In the genomic region with DNA sequence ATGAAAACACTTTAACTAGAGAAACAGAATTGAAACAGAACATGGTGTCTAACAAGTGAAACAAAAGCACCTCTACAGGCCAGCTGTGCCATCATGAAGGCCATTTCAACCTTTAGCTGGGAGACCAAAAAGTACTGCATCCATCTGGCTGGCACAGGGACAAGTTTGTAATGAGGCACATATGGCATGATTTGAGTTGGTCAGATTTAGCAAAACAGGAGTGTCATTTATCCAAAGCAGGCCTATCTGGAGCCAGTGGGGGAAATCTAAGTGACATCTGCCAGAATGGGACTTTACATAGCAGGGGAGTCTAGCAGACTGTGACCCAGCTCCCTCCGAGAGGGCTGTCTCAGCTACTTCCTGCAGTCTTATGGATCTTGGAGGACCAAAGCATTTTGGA, we compare ENCODE assay signal across 1 cellular context.
A peak's percentile ranks its signal among the peaks of the same experiment; 100 is the strongest.
TF ChIP-seq lines count a peak whose summit lies in the region.

No MANE protein-coding gene starts in this region.

TF ChIP-seq in HepG2, 621 proteins besides CTCF, POLR2A, EP300 and RAD21:
- TF ChIP-seq ZNF431 (CRISPR knock-in tag; IDR thresholded peaks at IDR 0.05; ENCODE audit: borderline replicate concordance, low read depth), result peak; percentile 13; the same call in 1 of the 2 replicates
- no peak for TF ChIP-seq LCORL (IDR thresholded peaks at IDR 0.05)
- no peak for TF ChIP-seq LCORL (CRISPR knock-in tag; IDR thresholded peaks at IDR 0.05)
- TF ChIP-seq HOXD1 (CRISPR knock-in tag; IDR thresholded peaks at IDR 0.05), result no peak
- no peak for TF ChIP-seq ZNF343 (CRISPR knock-in tag; IDR thresholded peaks at IDR 0.05)
